In genomic region chr14:57526942-57527341, GRCh38 we compare ENCODE assay signal across 17 cellular contexts. TPM values are rescaled to one million over a fixed set of nuclear protein-coding genes. Genes with fewer than 3 reads are reported as not detected.
DNase-seq lines count a peak whose midpoint lies in the region; TF ChIP-seq lines count a peak whose summit lies in the region.
"Had no signal": no experiment of that assay in that cellular context is flagged by ENCODE, and none has a peak within 500 bp of the region (broad histone marks: within the 10 kb centered on the region; RNA-seq: fewer than 3 reads in every experiment).

No MANE protein-coding gene starts in this region.

- CTCF ChIA-PET in activated naive CD4-positive, alpha-beta T cell treated with anti-CD3 and anti-CD28 coated beads for 36 hours (lab: Charles Lee) = interaction anchor here (0.8 kb wide), 1 partner anchor 546 kb away, joined by 3 read pairs; no protein-coding TSS in a partner anchor
- CTCF ChIA-PET in HEK293T (lab: Yijun Ruan, JAX) = interaction anchor here (0.6 to 1.3 kb wide), 2 partner anchors 25 to 542 kb away, joined by 3 to 6 read pairs; no protein-coding TSS in a partner anchor

- peaks cover 7% of the 10 kb centered on the region for H3K27me3 Mint-ChIP-seq in activated naive CD4-positive, alpha-beta T cell treated with anti-CD3 and anti-CD28 coated beads, Interleukin-2, amount 50 U/mL, for 24 hours
- peaks cover 4% of the 10 kb centered on the region for H3K27me3 Mint-ChIP-seq in activated naive CD4-positive, alpha-beta T cell treated with anti-CD3 and anti-CD28 coated beads for 36 hours (ENCODE audit: low read depth)
- H3K27me3 Mint-ChIP-seq in endodermal cell (ENCODE audit: insufficient read depth) = peaks cover 12% of the 10 kb centered on the region
- H3K27me3 Mint-ChIP-seq: activated CD4-positive, alpha-beta memory T cell treated with anti-CD3 and anti-CD28 coated beads, Interleukin-2, amount 10 ng/mL, durations not matched to agents 7 days and 5 days had no signal

- H3K36me3 ChIP-seq in endodermal cell (ENCODE audit: control insufficient read depth, insufficient read depth, low read length) (no peaks in the 10 kb centered on the region), thyroid gland (no peaks in the 10 kb centered on the region)
- H3K36me3 ChIP-seq: cardiac muscle cell had no signal

- no peak for TF ChIP-seq POLR2A in NB4 (IDR thresholded peaks at IDR 0.05; ENCODE audit: extremely low read depth, insufficient read length)
- no peak for TF ChIP-seq POLR2A in thyroid gland (IDR thresholded peaks at IDR 0.05)

- POLR2A ChIA-PET in HEK293T (lab: Yijun Ruan, JAX) = no interaction called here

- no peaks in the 10 kb centered on the region for H3K4me1 Mint-ChIP-seq in activated naive CD4-positive, alpha-beta T cell treated with anti-CD3 and anti-CD28 coated beads, Interleukin-2, amount 50 U/mL, for 24 hours
- H3K4me1 Mint-ChIP-seq in activated naive CD4-positive, alpha-beta T cell treated with anti-CD3 and anti-CD28 coated beads for 36 hours (ENCODE audit: low read depth) = no peaks in the 10 kb centered on the region
- no peaks in the 10 kb centered on the region for H3K4me1 Mint-ChIP-seq in endodermal cell
- H3K4me1 Mint-ChIP-seq: activated CD4-positive, alpha-beta memory T cell treated with anti-CD3 and anti-CD28 coated beads, Interleukin-2, amount 10 ng/mL, durations not matched to agents 7 days and 5 days had no signal

- H3K27ac Mint-ChIP-seq in activated naive CD4-positive, alpha-beta T cell treated with anti-CD3 and anti-CD28 coated beads, Interleukin-2, amount 50 U/mL, for 24 hours = peak overlapping the region; percentile 14
- no peak overlapping the region for H3K27ac Mint-ChIP-seq in activated naive CD4-positive, alpha-beta T cell treated with anti-CD3 and anti-CD28 coated beads for 36 hours
- H3K27ac Mint-ChIP-seq in endodermal cell = no peak overlapping the region
- H3K27ac Mint-ChIP-seq: activated CD4-positive, alpha-beta memory T cell treated with anti-CD3 and anti-CD28 coated beads, Interleukin-2, amount 10 ng/mL, durations not matched to agents 7 days and 5 days had no signal

- no peak overlapping the region for H3K9ac ChIP-seq in endodermal cell (ENCODE audit: extremely low read depth, low read length, poor library complexity, severe bottlenecking)

- H3K9me3 Mint-ChIP-seq in activated naive CD4-positive, alpha-beta T cell treated with anti-CD3 and anti-CD28 coated beads, Interleukin-2, amount 50 U/mL, for 24 hours = peaks cover 23% of the 10 kb centered on the region
- peaks cover 30% of the 10 kb centered on the region for H3K9me3 Mint-ChIP-seq in activated naive CD4-positive, alpha-beta T cell treated with anti-CD3 and anti-CD28 coated beads for 36 hours
- peaks cover 12% of the 10 kb centered on the region for H3K9me3 Mint-ChIP-seq in endodermal cell

- H3K27me3 ChIP-seq in endodermal cell (ENCODE audit: control insufficient read depth, insufficient read depth, low read length, poor library complexity, severe bottlenecking) = peaks cover 13% of the 10 kb centered on the region
- no peaks in the 10 kb centered on the region for H3K27me3 ChIP-seq in thyroid gland
- H3K27me3 ChIP-seq: cardiac muscle cell had no signal

- H3K27ac ChIP-seq in endodermal cell (ENCODE audit: low read depth, low read length) (no peak overlapping the region), thyroid gland (no peak overlapping the region)
- H3K27ac ChIP-seq: cardiac muscle cell had no signal

- WGBS in endodermal cell (ENCODE audit: insufficient coverage in 1 of 2, insufficient read length in 1 of 2), 2 experiments = 50 to 63% methylated on average over 1 to 3 of the region's 3 CpGs
- WGBS in thyroid gland, 2 donors = 52 to 54% methylated on average over 3 of the region's 3 CpGs

- H3K4me3 Mint-ChIP-seq in activated naive CD4-positive, alpha-beta T cell treated with anti-CD3 and anti-CD28 coated beads, Interleukin-2, amount 50 U/mL, for 24 hours = no peak overlapping the region
- no peak overlapping the region for H3K4me3 Mint-ChIP-seq in activated naive CD4-positive, alpha-beta T cell treated with anti-CD3 and anti-CD28 coated beads for 36 hours
- no peak overlapping the region for H3K4me3 Mint-ChIP-seq in endodermal cell
- H3K4me3 Mint-ChIP-seq: activated CD4-positive, alpha-beta memory T cell treated with anti-CD3 and anti-CD28 coated beads, Interleukin-2, amount 10 ng/mL, durations not matched to agents 7 days and 5 days had no signal

- no peak overlapping the region for H3K4me3 ChIP-seq in NB4 (ENCODE audit: low read depth, low read length)
- no peak overlapping the region for H3K4me3 ChIP-seq in endodermal cell (ENCODE audit: low read length)
- no peak overlapping the region for H3K4me3 ChIP-seq in thyroid gland (replicated peaks in 1 of 3)
- H3K4me3 ChIP-seq: cardiac muscle cell had no signal

- no peaks in the 10 kb centered on the region for H3K4me1 ChIP-seq in endodermal cell (ENCODE audit: control insufficient read depth, insufficient read depth, low read length)
- H3K4me1 ChIP-seq in thyroid gland = no peaks in the 10 kb centered on the region

- H3K36me3 Mint-ChIP-seq in activated naive CD4-positive, alpha-beta T cell treated with anti-CD3 and anti-CD28 coated beads, Interleukin-2, amount 50 U/mL, for 24 hours = peaks cover 1% of the 10 kb centered on the region
- H3K36me3 Mint-ChIP-seq in activated naive CD4-positive, alpha-beta T cell treated with anti-CD3 and anti-CD28 coated beads for 36 hours (ENCODE audit: low read depth) = peaks cover 1% of the 10 kb centered on the region
- no peaks in the 10 kb centered on the region for H3K36me3 Mint-ChIP-seq in endodermal cell (ENCODE audit: low read depth)

- peaks cover 19% of the 10 kb centered on the region for H3K9me3 ChIP-seq in endodermal cell (ENCODE audit: control insufficient read depth, low read length)
- H3K9me3 ChIP-seq in thyroid gland = no peaks in the 10 kb centered on the region

- peak; percentile 16 for TF ChIP-seq CTCF in NB4 (IDR thresholded peaks at IDR 0.05; ENCODE audit: low read depth, low read length)
- TF ChIP-seq CTCF in endodermal cell (conservative IDR thresholded peaks at IDR 0.05) = peak; percentile 82
- no peak for TF ChIP-seq CTCF in thyroid gland (IDR thresholded peaks at IDR 0.05)

- intact Hi-C loops in activated naive CD4-positive, alpha-beta T cell treated with anti-CD3 and anti-CD28 coated beads for 36 hours (cut with micrococcal nuclease) = no loop called here
- intact Hi-C loops in thyroid gland (cut with DNase I) = no loop called here

- no peak for DNase-seq in activated naive CD4-positive, alpha-beta T cell treated with anti-CD3 and anti-CD28 coated beads for 36 hours
- DNase-seq in NB4 (ENCODE audit: low read depth) (peak; percentile 22), endodermal cell (peak; percentile 86), thyroid gland (peak; percentile 16 to 18), HEK293T (ENCODE audit: extremely low spot score) (no peak)
- no peak for DNase-seq in NK-92 treated with Interleukin-12 subunit alpha and Interleukin-12 subunit beta, amount 100 ng/mL, for 24 hours (lab: John Stamatoyannopoulos, UW)
- no peak for DNase-seq in effector CD4-positive, alpha-beta T cell
- DNase-seq: activated CD4-positive, alpha-beta memory T cell treated with anti-CD3 and anti-CD28 coated beads, Interleukin-2, amount 10 ng/mL, durations not matched to agents 7 days and 5 days; effector CD8-positive, alpha-beta T cell; hypothalamus; NCI-H1694; stimulated activated CD4-positive, alpha-beta T cell treated with anti-CD3 and anti-CD28 coated beads, Interleukin-2, amount 100 ng/mL, for 48 hours; substantia nigra had no signal

TF ChIP-seq in HEK293T, 16 proteins besides CTCF, POLR2A, EP300 and RAD21:
- no peak for TF ChIP-seq BHLHE40 (IDR thresholded peaks at IDR 0.05; ENCODE audit: borderline replicate concordance)
- no peak for TF ChIP-seq SUZ12 (IDR thresholded peaks at IDR 0.05)
- no peak for TF ChIP-seq LEF1 (IDR thresholded peaks at IDR 0.05; ENCODE audit: borderline replicate concordance)
- TF ChIP-seq ARNT (IDR thresholded peaks at IDR 0.05) = no peak
- TF ChIP-seq HDGF (IDR thresholded peaks at IDR 0.05; ENCODE audit: borderline replicate concordance) = no peak
- no peak for TF ChIP-seq FOXA1 (IDR thresholded peaks at IDR 0.05)
- TF ChIP-seq SP1 (IDR thresholded peaks at IDR 0.05) = no peak
- no peak for TF ChIP-seq FOXK2 (IDR thresholded peaks at IDR 0.05)
- no peak for TF ChIP-seq CTBP1 (IDR thresholded peaks at IDR 0.05; ENCODE audit: borderline replicate concordance)
- TF ChIP-seq NFRKB (IDR thresholded peaks at IDR 0.05) = no peak
- TF ChIP-seq ZNF384 (IDR thresholded peaks at IDR 0.05) = no peak
- TF ChIP-seq FOXM1 (IDR thresholded peaks at IDR 0.05; ENCODE audit: borderline replicate concordance) = no peak
- TF ChIP-seq L3MBTL2 (conservative IDR thresholded peaks at IDR 0.05) = no peak
- TF ChIP-seq ELF4 (IDR thresholded peaks at IDR 0.05) = no peak
- TF ChIP-seq TARDBP (IDR thresholded peaks at IDR 0.05) = no peak
- TF ChIP-seq PKNOX1 (IDR thresholded peaks at IDR 0.05) = no peak

RNA-seq across cellular contexts. Expression of gene CCDC198, which starts 33.3 kb away (rescaled TPM):
- not detected for total RNA-seq in activated naive CD4-positive, alpha-beta T cell treated with anti-CD3 and anti-CD28 coated beads for 36 hours
- not detected for total RNA-seq in endodermal cell
- polyA plus RNA-seq in endodermal cell (2013, experiment 1 of 2) = not detected
- not detected for polyA plus RNA-seq in endodermal cell (2013, experiment 2 of 2)
- not detected for total RNA-seq in thyroid gland
- total RNA-seq: activated CD4-positive, alpha-beta memory T cell treated with anti-CD3 and anti-CD28 coated beads, Interleukin-2, amount 10 ng/mL, durations not matched to agents 7 days and 5 days; cardiac muscle cell; NCI-H460; osteoblast had no signal
- polyA plus RNA-seq: cardiac muscle cell had no signal

Comparison
In these comparisons a context has a peak if more than half of its experiments do, and no peak if none do; other contexts are left out.
1. DNase-seq: peak in NB4 (single experiment), endodermal cell (single experiment) and thyroid gland (2 of 2); none in activated naive CD4-positive, alpha-beta T cell treated with anti-CD3 and anti-CD28 coated beads for 36 hours (single experiment), HEK293T (single experiment), NK-92 treated with Interleukin-12 subunit alpha and Interleukin-12 subunit beta, amount 100 ng/mL, for 24 hours (single experiment) and effector CD4-positive, alpha-beta T cell (single experiment).
2. CTCF ChIP-seq: peak in NB4 (single experiment) and endodermal cell (single experiment); none in thyroid gland (0 of 6).